Comparison of ENCODE assay signal across 2 cellular contexts in genomic region chr16:29903579-29903978, GRCh38.
A peak's percentile ranks its signal among the peaks of the same experiment; 100 is the strongest.
TF ChIP-seq lines count a peak whose summit lies in the region.

No MANE protein-coding gene starts in this region.

TF ChIP-seq in HepG2, 621 proteins besides CTCF, POLR2A, EP300 and RAD21:
- no peak for TF ChIP-seq ZNF138 (CRISPR knock-in tag; IDR thresholded peaks at IDR 0.05; ENCODE audit: low read depth)
- 0 out of 2 replicates have a peak, but pooled peaks have one; percentile 25 for TF ChIP-seq ARNT2 (CRISPR knock-in tag; IDR thresholded peaks at IDR 0.05; ENCODE audit: low read depth)
- no peak for TF ChIP-seq ELF4 (CRISPR knock-in tag; IDR thresholded peaks at IDR 0.05; ENCODE audit: borderline replicate concordance)

TF ChIP-seq in HEK293T, 16 proteins besides CTCF, POLR2A, EP300 and RAD21:
- TF ChIP-seq LEF1 (IDR thresholded peaks at IDR 0.05; ENCODE audit: borderline replicate concordance) (no peak), ZNF384 (IDR thresholded peaks at IDR 0.05) (no peak), PKNOX1 (IDR thresholded peaks at IDR 0.05) (no peak), CTBP1 (IDR thresholded peaks at IDR 0.05; ENCODE audit: borderline replicate concordance) (no peak), SUZ12 (IDR thresholded peaks at IDR 0.05) (no peak), SP1 (IDR thresholded peaks at IDR 0.05) (no peak)
